In the genomic region with DNA sequence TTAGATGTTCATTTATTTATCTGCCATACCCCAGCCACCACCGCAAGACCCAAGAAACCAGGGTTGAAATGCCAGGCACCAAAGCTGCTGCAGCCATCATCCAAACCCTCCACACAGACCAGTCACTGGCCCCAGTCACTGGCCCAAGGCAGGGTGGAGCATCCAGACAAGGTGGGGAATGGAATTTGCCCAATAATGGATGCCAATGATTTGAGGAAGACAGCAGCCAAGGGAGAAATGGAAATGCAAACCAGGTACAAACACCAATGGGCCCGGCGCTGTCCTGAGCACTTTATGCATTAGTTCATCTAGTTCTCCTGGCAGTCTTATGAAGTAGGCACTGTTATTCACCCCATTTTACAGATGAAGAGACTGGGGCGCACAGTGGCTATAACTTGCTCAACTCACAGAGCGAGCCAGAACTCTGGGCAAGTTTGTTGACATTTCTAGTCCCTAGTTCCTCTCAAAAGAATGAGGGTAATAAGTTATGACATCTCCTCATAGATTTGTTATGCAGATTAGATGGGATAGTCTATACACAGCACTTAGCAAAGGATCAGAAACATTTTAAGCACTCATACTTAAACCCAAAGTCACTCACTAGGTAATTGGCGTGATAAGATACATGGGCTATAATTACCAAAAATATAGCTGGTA, we compare ENCODE assay signal across 4 cellular contexts.
TF ChIP-seq lines count a peak whose summit lies in the region.

No MANE protein-coding gene starts in this region.

TF ChIP-seq in SK-N-SH, 30 proteins besides CTCF, POLR2A, EP300 and RAD21:
- TF ChIP-seq PBX3 (IDR thresholded peaks at IDR 0.05) (peak; percentile 33; the same call in 1 of the 2 replicates), CHD2 (IDR thresholded peaks at IDR 0.05; ENCODE audit: low read length, partially characterized antibody) (no peak), YY1 (IDR thresholded peaks at IDR 0.05; ENCODE audit: low read depth) (no peak), NFIC (IDR thresholded peaks at IDR 0.05; ENCODE audit: borderline replicate concordance) (no peak), SMC3 (IDR thresholded peaks at IDR 0.05; ENCODE audit: low read depth, low read length) (no peak), MEF2A (IDR thresholded peaks at IDR 0.05; ENCODE audit: borderline replicate concordance, low read depth) (no peak), POLR2AphosphoS5 (IDR thresholded peaks at IDR 0.05; ENCODE audit: low read depth, low read length) (no peak)
- TF ChIP-seq, protein P1, sequence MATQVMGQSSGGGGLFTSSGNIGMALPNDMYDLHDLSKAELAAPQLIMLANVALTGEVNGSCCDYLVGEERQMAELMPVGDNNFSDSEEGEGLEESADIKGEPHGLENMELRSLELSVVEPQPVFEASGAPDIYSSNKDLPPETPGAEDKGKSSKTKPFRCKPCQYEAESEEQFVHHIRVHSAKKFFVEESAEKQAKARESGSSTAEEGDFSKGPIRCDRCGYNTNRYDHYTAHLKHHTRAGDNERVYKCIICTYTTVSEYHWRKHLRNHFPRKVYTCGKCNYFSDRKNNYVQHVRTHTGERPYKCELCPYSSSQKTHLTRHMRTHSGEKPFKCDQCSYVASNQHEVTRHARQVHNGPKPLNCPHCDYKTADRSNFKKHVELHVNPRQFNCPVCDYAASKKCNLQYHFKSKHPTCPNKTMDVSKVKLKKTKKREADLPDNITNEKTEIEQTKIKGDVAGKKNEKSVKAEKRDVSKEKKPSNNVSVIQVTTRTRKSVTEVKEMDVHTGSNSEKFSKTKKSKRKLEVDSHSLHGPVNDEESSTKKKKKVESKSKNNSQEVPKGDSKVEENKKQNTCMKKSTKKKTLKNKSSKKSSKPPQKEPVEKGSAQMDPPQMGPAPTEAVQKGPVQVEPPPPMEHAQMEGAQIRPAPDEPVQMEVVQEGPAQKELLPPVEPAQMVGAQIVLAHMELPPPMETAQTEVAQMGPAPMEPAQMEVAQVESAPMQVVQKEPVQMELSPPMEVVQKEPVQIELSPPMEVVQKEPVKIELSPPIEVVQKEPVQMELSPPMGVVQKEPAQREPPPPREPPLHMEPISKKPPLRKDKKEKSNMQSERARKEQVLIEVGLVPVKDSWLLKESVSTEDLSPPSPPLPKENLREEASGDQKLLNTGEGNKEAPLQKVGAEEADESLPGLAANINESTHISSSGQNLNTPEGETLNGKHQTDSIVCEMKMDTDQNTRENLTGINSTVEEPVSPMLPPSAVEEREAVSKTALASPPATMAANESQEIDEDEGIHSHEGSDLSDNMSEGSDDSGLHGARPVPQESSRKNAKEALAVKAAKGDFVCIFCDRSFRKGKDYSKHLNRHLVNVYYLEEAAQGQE (IDR thresholded peaks at IDR 0.05; ENCODE audit: low read depth, low read length): no peak

TF ChIP-seq in SK-N-SH treated with all-trans-retinoic acid at 6 μM for 48 hours, 23 proteins besides CTCF, POLR2A, EP300 and RAD21 (continues in another document):
- TF ChIP-seq ZNF565 (CRISPR knock-in tag; conservative IDR thresholded peaks at IDR 0.05; ENCODE audit: low read depth) (no peak), SNAI2 (CRISPR knock-in tag; IDR thresholded peaks at IDR 0.05) (no peak), CSDC2 (CRISPR knock-in tag; IDR thresholded peaks at IDR 0.05) (no peak), TOX (CRISPR knock-in tag; IDR thresholded peaks at IDR 0.05; ENCODE audit: borderline replicate concordance) (no peak)
- TF ChIP-seq, protein P2, sequence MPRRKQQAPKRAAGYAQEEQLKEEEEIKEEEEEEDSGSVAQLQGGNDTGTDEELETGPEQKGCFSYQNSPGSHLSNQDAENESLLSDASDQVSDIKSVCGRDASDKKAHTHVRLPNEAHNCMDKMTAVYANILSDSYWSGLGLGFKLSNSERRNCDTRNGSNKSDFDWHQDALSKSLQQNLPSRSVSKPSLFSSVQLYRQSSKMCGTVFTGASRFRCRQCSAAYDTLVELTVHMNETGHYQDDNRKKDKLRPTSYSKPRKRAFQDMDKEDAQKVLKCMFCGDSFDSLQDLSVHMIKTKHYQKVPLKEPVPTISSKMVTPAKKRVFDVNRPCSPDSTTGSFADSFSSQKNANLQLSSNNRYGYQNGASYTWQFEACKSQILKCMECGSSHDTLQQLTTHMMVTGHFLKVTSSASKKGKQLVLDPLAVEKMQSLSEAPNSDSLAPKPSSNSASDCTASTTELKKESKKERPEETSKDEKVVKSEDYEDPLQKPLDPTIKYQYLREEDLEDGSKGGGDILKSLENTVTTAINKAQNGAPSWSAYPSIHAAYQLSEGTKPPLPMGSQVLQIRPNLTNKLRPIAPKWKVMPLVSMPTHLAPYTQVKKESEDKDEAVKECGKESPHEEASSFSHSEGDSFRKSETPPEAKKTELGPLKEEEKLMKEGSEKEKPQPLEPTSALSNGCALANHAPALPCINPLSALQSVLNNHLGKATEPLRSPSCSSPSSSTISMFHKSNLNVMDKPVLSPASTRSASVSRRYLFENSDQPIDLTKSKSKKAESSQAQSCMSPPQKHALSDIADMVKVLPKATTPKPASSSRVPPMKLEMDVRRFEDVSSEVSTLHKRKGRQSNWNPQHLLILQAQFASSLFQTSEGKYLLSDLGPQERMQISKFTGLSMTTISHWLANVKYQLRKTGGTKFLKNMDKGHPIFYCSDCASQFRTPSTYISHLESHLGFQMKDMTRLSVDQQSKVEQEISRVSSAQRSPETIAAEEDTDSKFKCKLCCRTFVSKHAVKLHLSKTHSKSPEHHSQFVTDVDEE (CRISPR knock-in tag; IDR thresholded peaks at IDR 0.05): no peak
- TF ChIP-seq, protein P3, sequence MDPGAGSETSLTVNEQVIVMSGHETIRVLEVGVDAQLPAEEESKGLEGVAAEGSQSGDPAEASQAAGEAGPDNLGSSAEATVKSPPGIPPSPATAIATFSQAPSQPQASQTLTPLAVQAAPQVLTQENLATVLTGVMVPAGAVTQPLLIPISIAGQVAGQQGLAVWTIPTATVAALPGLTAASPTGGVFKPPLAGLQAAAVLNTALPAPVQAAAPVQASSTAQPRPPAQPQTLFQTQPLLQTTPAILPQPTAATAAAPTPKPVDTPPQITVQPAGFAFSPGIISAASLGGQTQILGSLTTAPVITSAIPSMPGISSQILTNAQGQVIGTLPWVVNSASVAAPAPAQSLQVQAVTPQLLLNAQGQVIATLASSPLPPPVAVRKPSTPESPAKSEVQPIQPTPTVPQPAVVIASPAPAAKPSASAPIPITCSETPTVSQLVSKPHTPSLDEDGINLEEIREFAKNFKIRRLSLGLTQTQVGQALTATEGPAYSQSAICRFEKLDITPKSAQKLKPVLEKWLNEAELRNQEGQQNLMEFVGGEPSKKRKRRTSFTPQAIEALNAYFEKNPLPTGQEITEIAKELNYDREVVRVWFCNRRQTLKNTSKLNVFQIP (CRISPR knock-in tag; IDR thresholded peaks at IDR 0.05; ENCODE audit: borderline replicate concordance, low read depth): no peak

TF ChIP-seq in A549, 52 proteins besides CTCF, POLR2A, EP300 and RAD21:
- TF ChIP-seq FOSB (CRISPR knock-in tag; IDR thresholded peaks at IDR 0.05) (no peak), HEYL (CRISPR knock-in tag; IDR thresholded peaks at IDR 0.05) (no peak), MAFK (IDR thresholded peaks at IDR 0.05; ENCODE audit: partially characterized antibody) (no peak), PHF8 (IDR thresholded peaks at IDR 0.05; ENCODE audit: borderline replicate concordance, low read depth) (no peak), CBX8 (IDR thresholded peaks at IDR 0.05) (no peak), SREBF2 (IDR thresholded peaks at IDR 0.05) (no peak), CHD4 (IDR thresholded peaks at IDR 0.05; ENCODE audit: borderline replicate concordance) (no peak)

TF ChIP-seq in K562, 482 proteins besides CTCF, POLR2A, EP300 and RAD21:
- TF ChIP-seq MGA (IDR thresholded peaks at IDR 0.05) (no peak), RBM25 (IDR thresholded peaks at IDR 0.05; ENCODE audit: low read depth, low read length, severe bottlenecking) (peak; percentile 28), TCFL5 (CRISPR knock-in tag; conservative IDR thresholded peaks at IDR 0.05) (no peak)
- TF ChIP-seq, protein P4, sequence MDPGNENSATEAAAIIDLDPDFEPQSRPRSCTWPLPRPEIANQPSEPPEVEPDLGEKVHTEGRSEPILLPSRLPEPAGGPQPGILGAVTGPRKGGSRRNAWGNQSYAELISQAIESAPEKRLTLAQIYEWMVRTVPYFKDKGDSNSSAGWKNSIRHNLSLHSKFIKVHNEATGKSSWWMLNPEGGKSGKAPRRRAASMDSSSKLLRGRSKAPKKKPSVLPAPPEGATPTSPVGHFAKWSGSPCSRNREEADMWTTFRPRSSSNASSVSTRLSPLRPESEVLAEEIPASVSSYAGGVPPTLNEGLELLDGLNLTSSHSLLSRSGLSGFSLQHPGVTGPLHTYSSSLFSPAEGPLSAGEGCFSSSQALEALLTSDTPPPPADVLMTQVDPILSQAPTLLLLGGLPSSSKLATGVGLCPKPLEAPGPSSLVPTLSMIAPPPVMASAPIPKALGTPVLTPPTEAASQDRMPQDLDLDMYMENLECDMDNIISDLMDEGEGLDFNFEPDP (CRISPR knock-in tag; IDR thresholded peaks at IDR 0.05): no peak
